12 cellular contexts compared by ENCODE assay signal in genomic region chr10:15295540-15296325, GRCh38.
"Had no signal": no experiment of that assay in that cellular context is flagged by ENCODE, and none has a peak within 500 bp of the region (broad histone marks: within the 10 kb centered on the region; RNA-seq: fewer than 3 reads in every experiment).

No MANE protein-coding gene starts in this region.

- H3K4me3 ChIP-seq: breast epithelium, left lung, smooth muscle cell, tibial artery had no signal

- H3K27me3 Mint-ChIP-seq: activated CD4-positive, alpha-beta memory T cell treated with anti-CD3 and anti-CD28 coated beads for 36 hours had no signal

- ATAC-seq: activated CD4-positive, CD25-positive, alpha-beta regulatory T cell treated with anti-CD3 and anti-CD28 coated beads, Interleukin-2, amount 50 U/mL, for 24 hours; activated T-cell treated with anti-CD3 and anti-CD28 coated beads, Interleukin-2, amount 50 U/mL, for 4 hours; left lung; right cardiac atrium; stimulated activated effector memory CD8-positive, alpha-beta T cell treated with anti-CD3 and anti-CD28 coated beads, Interleukin-12 subunit alpha, Interleukin-12 subunit beta, amount 100 ng/mL, for 72 hours had no signal

- H3K36me3 Mint-ChIP-seq: activated CD4-positive, alpha-beta memory T cell treated with anti-CD3 and anti-CD28 coated beads for 36 hours; stimulated activated effector memory CD8-positive, alpha-beta T cell treated with anti-CD3 and anti-CD28 coated beads, Interleukin-12 subunit alpha, Interleukin-12 subunit beta, amount 100 ng/mL, for 72 hours had no signal

- H3K9me3 ChIP-seq: breast epithelium, left lung, tibial artery had no signal

- H3K27me3 ChIP-seq: breast epithelium, left lung, tibial artery had no signal

- H3K9me3 Mint-ChIP-seq: activated CD4-positive, alpha-beta memory T cell treated with anti-CD3 and anti-CD28 coated beads for 36 hours; activated T-cell treated with anti-CD3 and anti-CD28 coated beads, Interleukin-2, amount 50 U/mL, for 4 hours; stimulated activated effector memory CD8-positive, alpha-beta T cell treated with anti-CD3 and anti-CD28 coated beads, Interleukin-12 subunit alpha, Interleukin-12 subunit beta, amount 100 ng/mL, for 72 hours had no signal

- H3K4me1 Mint-ChIP-seq: stimulated activated effector memory CD8-positive, alpha-beta T cell treated with anti-CD3 and anti-CD28 coated beads, Interleukin-12 subunit alpha, Interleukin-12 subunit beta, amount 100 ng/mL, for 72 hours had no signal

- H3K27ac Mint-ChIP-seq: activated CD4-positive, alpha-beta memory T cell treated with anti-CD3 and anti-CD28 coated beads for 36 hours; stimulated activated effector memory CD8-positive, alpha-beta T cell treated with anti-CD3 and anti-CD28 coated beads, Interleukin-12 subunit alpha, Interleukin-12 subunit beta, amount 100 ng/mL, for 72 hours had no signal

- DNase-seq: activated CD4-positive, alpha-beta memory T cell treated with anti-CD3 and anti-CD28 coated beads for 36 hours; activated effector memory CD4-positive, alpha-beta T cell treated with anti-CD3 and anti-CD28 coated beads, Interleukin-2, amount 50 U/mL, for 16 hours; activated T-cell treated with anti-CD3 and anti-CD28 coated beads, Interleukin-2, amount 50 U/mL, for 4 hours; islet precursor cell; left lung; right cardiac atrium; tibial artery had no signal

- H3K36me3 ChIP-seq: breast epithelium, left lung, tibial artery had no signal

- H3K4me1 ChIP-seq: breast epithelium, tibial artery had no signal

- H3K4me3 Mint-ChIP-seq: activated CD4-positive, alpha-beta memory T cell treated with anti-CD3 and anti-CD28 coated beads for 36 hours; activated naive CD8-positive, alpha-beta T cell; activated T-cell treated with anti-CD3 and anti-CD28 coated beads, Interleukin-2, amount 50 U/mL, for 4 hours; stimulated activated effector memory CD8-positive, alpha-beta T cell treated with anti-CD3 and anti-CD28 coated beads, Interleukin-12 subunit alpha, Interleukin-12 subunit beta, amount 100 ng/mL, for 72 hours had no signal

- H3K27ac ChIP-seq: breast epithelium, left lung, tibial artery had no signal
